18 cellular contexts compared by ENCODE assay signal in genomic region chr5:93100433-93100832, GRCh38.
A peak's percentile ranks its signal among the peaks of the same experiment; 100 is the strongest.
DNase-seq lines count a peak whose midpoint lies in the region; TF ChIP-seq lines count a peak whose summit lies in the region.
"Had no signal": no experiment of that assay in that cellular context is flagged by ENCODE, and none has a peak within 500 bp of the region (broad histone marks: within the 10 kb centered on the region; RNA-seq: fewer than 3 reads in every experiment).

No MANE protein-coding gene starts in this region.

- no peaks in the 10 kb centered on the region for H3K27me3 ChIP-seq in brain microvascular endothelial cell (replicated peaks)
- H3K27me3 ChIP-seq: heart right ventricle, right lobe of liver had no signal

- H3K27ac Mint-ChIP-seq in HFFc6 (peak overlapping the region; percentile 48), mesothelial cell of epicardium (peak overlapping the region; percentile 84), glutamatergic neuron (ENCODE audit: unreplicated experiment) (no peak overlapping the region)
- H3K27ac Mint-ChIP-seq: activated CD4-positive, alpha-beta T cell treated with anti-CD3 and anti-CD28 coated beads, Interleukin-2, amount 10 ng/mL, durations not matched to agents 7 days and 5 days; stimulated activated naive CD8-positive, alpha-beta T cell treated with anti-CD3 and anti-CD28 coated beads, Interleukin-15, amount 100 ng/mL, for 72 hours had no signal

- peak overlapping the region; percentile 17 for H3K27ac ChIP-seq in brain microvascular endothelial cell
- H3K27ac ChIP-seq: coronary artery, heart right ventricle, right lobe of liver, RWPE1 had no signal

- H3K36me3 Mint-ChIP-seq in HFFc6 (ENCODE audit: low read depth) (peaks cover 14% of the 10 kb centered on the region), mesothelial cell of epicardium (peaks cover 5% of the 10 kb centered on the region), glutamatergic neuron (ENCODE audit: unreplicated experiment) (no peaks in the 10 kb centered on the region)

- H3K4me3 Mint-ChIP-seq in HFFc6, result peak overlapping the region; percentile 53; the same call in 1 of the 2 replicates
- H3K4me3 Mint-ChIP-seq in mesothelial cell of epicardium, result no peak overlapping the region
- H3K4me3 Mint-ChIP-seq in glutamatergic neuron (ENCODE audit: unreplicated experiment), result no peak overlapping the region
- H3K4me3 Mint-ChIP-seq: activated CD4-positive, alpha-beta T cell treated with anti-CD3 and anti-CD28 coated beads, Interleukin-2, amount 10 ng/mL, durations not matched to agents 7 days and 5 days; stimulated activated naive CD8-positive, alpha-beta T cell treated with anti-CD3 and anti-CD28 coated beads, Interleukin-15, amount 100 ng/mL, for 72 hours had no signal

- DNase-seq in AG09309 (ENCODE audit: low read depth), result peak; percentile 68
- peak; percentile 73 for DNase-seq in HFFc6
- DNase-seq in brain microvascular endothelial cell, result peak; percentile 66
- DNase-seq in mesothelial cell of epicardium (ENCODE audit: low spot score in 2 of 2, unreplicated experiment in 2 of 2), result no peak
- DNase-seq in midbrain (lab: John Stamatoyannopoulos, UW), result no peak
- no peak for DNase-seq in dedifferentiated amniotic fluid mesenchymal stem cell (ENCODE audit: extremely low spot score)
- DNase-seq in GDM1 (lab: John Stamatoyannopoulos, UW), result no peak
- DNase-seq in glutamatergic neuron, result no peak
- DNase-seq: activated CD4-positive, alpha-beta T cell treated with anti-CD3 and anti-CD28 coated beads, Interleukin-2, amount 10 ng/mL, durations not matched to agents 7 days and 5 days; activated CD8-positive, alpha-beta memory T cell treated with anti-CD3 and anti-CD28 coated beads, Interleukin-2, amount 50 U/mL, for 48 hours; anterior cingulate cortex; heart right ventricle; NCI-H2227 treated with DMSO at 0.1 percent for 48 hours; right lobe of liver; stimulated activated naive CD8-positive, alpha-beta T cell treated with anti-CD3 and anti-CD28 coated beads, Interleukin-15, amount 100 ng/mL, for 72 hours had no signal

- no peak overlapping the region for H3K4me3 ChIP-seq in AG09309 (ENCODE audit: control insufficient read depth, low read depth, low read length)
- H3K4me3 ChIP-seq in brain microvascular endothelial cell (ENCODE audit: low read depth, low read length), result no peak overlapping the region
- H3K4me3 ChIP-seq: coronary artery, HAP-1, heart right ventricle, right lobe of liver had no signal

- no peak for TF ChIP-seq CTCF in AG09309 (IDR thresholded peaks at IDR 0.05; ENCODE audit: control insufficient read depth, insufficient read depth, low read depth, low read length, missing control alignments)
- TF ChIP-seq CTCF in HFFc6 (IDR thresholded peaks at IDR 0.05), result no peak
- TF ChIP-seq CTCF in brain microvascular endothelial cell (IDR thresholded peaks at IDR 0.05; ENCODE audit: low read depth, low read length, missing control alignments), result no peak
- no peak for TF ChIP-seq CTCF in mesothelial cell of epicardium (IDR thresholded peaks at IDR 0.05; ENCODE audit: unreplicated experiment)
- TF ChIP-seq CTCF in glutamatergic neuron (IDR thresholded peaks at IDR 0.05; ENCODE audit: partially characterized antibody, unreplicated experiment), result no peak

- H3K9me3 Mint-ChIP-seq in HFFc6 (no peaks in the 10 kb centered on the region), mesothelial cell of epicardium (peaks cover 20% of the 10 kb centered on the region), glutamatergic neuron (ENCODE audit: unreplicated experiment) (no peaks in the 10 kb centered on the region)
- H3K9me3 Mint-ChIP-seq: activated CD4-positive, alpha-beta T cell treated with anti-CD3 and anti-CD28 coated beads, Interleukin-2, amount 10 ng/mL, durations not matched to agents 7 days and 5 days had no signal

- no peaks in the 10 kb centered on the region for H3K36me3 ChIP-seq in brain microvascular endothelial cell (replicated peaks)
- H3K36me3 ChIP-seq: HAP-1, heart right ventricle, right lobe of liver had no signal

- peaks cover 36% of the 10 kb centered on the region for H3K4me1 Mint-ChIP-seq in HFFc6 (ENCODE audit: low read depth)
- peaks cover 34% of the 10 kb centered on the region for H3K4me1 Mint-ChIP-seq in mesothelial cell of epicardium
- H3K4me1 Mint-ChIP-seq in glutamatergic neuron (ENCODE audit: low read depth, unreplicated experiment), result no peaks in the 10 kb centered on the region
- H3K4me1 Mint-ChIP-seq: activated CD4-positive, alpha-beta T cell treated with anti-CD3 and anti-CD28 coated beads, Interleukin-2, amount 10 ng/mL, durations not matched to agents 7 days and 5 days; stimulated activated naive CD8-positive, alpha-beta T cell treated with anti-CD3 and anti-CD28 coated beads, Interleukin-15, amount 100 ng/mL, for 72 hours had no signal

- no peaks in the 10 kb centered on the region; the same call in 1 of the 2 replicates for H3K27me3 Mint-ChIP-seq in HFFc6 (ENCODE audit: insufficient read depth)
- no peaks in the 10 kb centered on the region for H3K27me3 Mint-ChIP-seq in mesothelial cell of epicardium (ENCODE audit: low read depth)
- H3K27me3 Mint-ChIP-seq in glutamatergic neuron (ENCODE audit: unreplicated experiment), result peaks cover 3% of the 10 kb centered on the region
- H3K27me3 Mint-ChIP-seq: activated CD4-positive, alpha-beta T cell treated with anti-CD3 and anti-CD28 coated beads, Interleukin-2, amount 10 ng/mL, durations not matched to agents 7 days and 5 days; stimulated activated naive CD8-positive, alpha-beta T cell treated with anti-CD3 and anti-CD28 coated beads, Interleukin-15, amount 100 ng/mL, for 72 hours had no signal

- in situ Hi-C loops in brain microvascular endothelial cell (cut with HindIII; ENCODE audit: low pct_ligation_motif_present, low sequenced_read_pairs), result no loop called here

Comparison
In these comparisons a context has a peak if more than half of its experiments do, and no peak if none do; other contexts are left out.
1. DNase-seq: peak in AG09309 (single experiment), HFFc6 (single experiment) and brain microvascular endothelial cell (single experiment); none in mesothelial cell of epicardium (0 of 2), midbrain (single experiment), dedifferentiated amniotic fluid mesenchymal stem cell (single experiment), GDM1 (single experiment) and glutamatergic neuron (single experiment).